Comparison of ENCODE assay signal across 9 cellular contexts in the genomic region with DNA sequence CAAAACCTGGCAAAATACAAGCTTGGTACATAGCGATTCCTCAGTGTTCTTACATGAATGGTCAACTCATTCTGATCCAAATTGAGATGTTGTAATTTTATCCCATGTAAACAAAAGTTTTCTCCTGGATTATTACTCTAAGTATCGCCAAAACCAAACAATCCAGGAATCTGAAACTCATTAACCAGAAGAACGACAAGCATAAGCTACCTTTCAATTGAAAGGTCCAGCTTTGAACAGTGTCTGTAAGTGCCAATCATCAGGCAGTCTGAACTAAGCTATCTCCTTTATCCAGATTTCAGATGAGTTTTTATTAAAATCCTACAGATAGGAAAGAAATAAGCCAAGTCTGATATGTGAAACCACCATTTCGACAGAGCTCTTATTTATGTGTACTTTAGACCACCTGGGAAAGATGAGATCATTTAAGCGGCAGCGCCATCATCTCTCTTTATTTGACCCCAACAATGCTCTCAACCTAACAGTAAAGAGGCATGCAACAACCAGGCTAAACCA. TPM values are rescaled to one million over a fixed set of nuclear protein-coding genes. Genes with fewer than 3 reads are reported as not detected.
DNase-seq lines count a peak whose midpoint lies in the region; TF ChIP-seq lines count a peak whose summit lies in the region.
"Had no signal": no experiment of that assay in that cellular context is flagged by ENCODE, and none has a peak within 500 bp of the region (broad histone marks: within the 10 kb centered on the region; RNA-seq: fewer than 3 reads in every experiment).

No MANE protein-coding gene starts in this region.

- no peak for TF ChIP-seq CTCF in WI38 (IDR thresholded peaks at IDR 0.05; ENCODE audit: low read depth, low read length)

- intact Hi-C loops in posterior vena cava (cut with DNase I): no loop called here

- peak; percentile 76 for DNase-seq in SIG-M5 treated with dmso at 0.1 percent for 504 hours (lab: John Stamatoyannopoulos, UW; ENCODE audit: unreplicated experiment)
- no peak for DNase-seq in SIG-M5 (lab: John Stamatoyannopoulos, UW)
- peak; percentile 3 for DNase-seq in stromal cell of bone marrow (ENCODE audit: low read depth)
- no peak for DNase-seq in posterior vena cava (ENCODE audit: low spot score)
- no peak for DNase-seq in NCI-H1105 (lab: John Stamatoyannopoulos, UW)
- no peak for DNase-seq in NCI-H69 (lab: John Stamatoyannopoulos, UW)
- DNase-seq: cerebellar nuclear complex had no signal

- H3K4me3 ChIP-seq in WI38 (ENCODE audit: low read depth, low read length): peak overlapping the region; percentile 78
- H3K4me3 ChIP-seq in iPS-11a (ENCODE audit: low read depth, low read length): peak overlapping the region; percentile 95

RNA-seq across cellular contexts. Expression of a gene that starts 2.3 kb away (rescaled TPM):
- 10 to 100 TPM; 18.8 to 27.4 TPM for total RNA-seq in posterior vena cava

Comparison
In these comparisons a context has a peak if more than half of its experiments do, and no peak if none do; other contexts are left out.
1. DNase-seq: peak in SIG-M5 treated with dmso at 0.1 percent for 504 hours (single experiment) and stromal cell of bone marrow (single experiment); none in SIG-M5 (single experiment), posterior vena cava (single experiment), NCI-H1105 (single experiment) and NCI-H69 (single experiment).